ENCODE assay signal across 8 cellular contexts in genomic region chr1:44808938-44809917, GRCh38. TPM values are rescaled to one million over a fixed set of nuclear protein-coding genes. Genes with fewer than 3 reads are reported as not detected.
DNase-seq lines count a peak whose midpoint lies in the region; ATAC-seq and TF ChIP-seq lines count a peak whose summit lies in the region.

No MANE protein-coding gene starts in this region.

- no TSS peak for BruUV-seq in OCI-LY7 (replicated peaks; lab: Mats Ljungman, UMichigan)

- H4K20me1 ChIP-seq in OCI-LY7 (ENCODE audit: insufficient read depth, low read length): no peaks in the 10 kb centered on the region

- H3K27ac ChIP-seq in OCI-LY7 (ENCODE audit: low read depth, low read length, poor library complexity, severe bottlenecking): peak overlapping the region; percentile 74

- H3K36me3 ChIP-seq in OCI-LY7 (ENCODE audit: insufficient read depth, low read length): peaks cover 9% of the 10 kb centered on the region

- H3K79me2 ChIP-seq in OCI-LY7 (ENCODE audit: insufficient read depth, low read depth, low read length): no peaks in the 10 kb centered on the region

- peak overlapping the region; percentile 57 for H3K4me2 ChIP-seq in OCI-LY7 (ENCODE audit: low read length)

- no peaks in the 10 kb centered on the region for H3K9me2 ChIP-seq in OCI-LY7 (ENCODE audit: insufficient read depth, low read length)

- intact Hi-C loops in OCI-LY7 (cut with micrococcal nuclease; ENCODE audit: unreplicated experiment) (no loop called here), sciatic nerve (cut with DNase I) (no loop called here)

- peak overlapping the region; percentile 9 for H3K4me3 ChIP-seq in OCI-LY7 (ENCODE audit: low read depth, low read length, poor library complexity, severe bottlenecking)

- no peaks in the 10 kb centered on the region for H3K9me3 ChIP-seq in OCI-LY7 (ENCODE audit: low read length)

- POLR2A ChIA-PET in OCI-LY7 (lab: Charles Lee): interaction anchor here (0.5 to 4.2 kb wide), 18 partner anchors 9 to 774 kb away, joined by 3 to 54 read pairs (median 4); partner anchors contain the start of genes NASP, PLK3, RNU5D-1 and RPS8

- peak; percentile 35 for DNase-seq in GDM1 (lab: John Stamatoyannopoulos, UW)
- DNase-seq in OCI-LY7 (ENCODE audit: low spot score): peak; percentile 82
- DNase-seq in activated T-helper 9 cell treated with anti-CD3 and anti-CD28 coated beads, Interleukin-2, amount 50 U/mL, for 16 hours (ENCODE audit: low read depth): peak; percentile 78
- peak; percentile 31 for DNase-seq in glomerular visceral epithelial cell (ENCODE audit: extremely low spot score)
- peak; percentile 74 for DNase-seq in sciatic nerve (ENCODE audit: low spot score)
- DNase-seq in NCI-H2227 treated with DMSO at 0.1 percent for 48 hours (lab: John Stamatoyannopoulos, UW): no peak
- no peak for DNase-seq in NCI-H2107 (lab: John Stamatoyannopoulos, UW)

- peak; percentile 41 for ATAC-seq in HG02623 (IDR thresholded peaks at IDR 0.05; ENCODE audit: unreplicated experiment)
- ATAC-seq in sciatic nerve: no peak

- peak overlapping the region; percentile 70; the same call in 1 of the 2 replicates for H2AFZ ChIP-seq in OCI-LY7 (ENCODE audit: low read length)

- TF ChIP-seq CTCF in OCI-LY7 (conservative IDR thresholded peaks at IDR 0.05; ENCODE audit: low read length): no peak

- H3K4me1 ChIP-seq in OCI-LY7 (ENCODE audit: insufficient read depth, low read length, poor library complexity, severe bottlenecking): peaks cover 42% of the 10 kb centered on the region

- CTCF ChIA-PET in OCI-LY7 (lab: Charles Lee; ENCODE audit: unreplicated experiment): interaction anchor here (0.6 to 1.4 kb wide), 7 partner anchors 9 to 492 kb away, joined by 3 to 15 read pairs (median 6); partner anchors contain the start of genes PLK3 and RNU5D-1

RNA-seq across cellular contexts. Expression of gene BTBD19, which starts 0.9 kb away (rescaled TPM):
- 0.21 and 0.44 TPM in 2 replicates for total RNA-seq in OCI-LY7 (2014; rRNA removed; shearing (Covaris generic))
- total RNA-seq in OCI-LY7 (2022) (2.0 and 2.7 TPM in 2 replicates), sciatic nerve (35.0 TPM)

RNA-seq across cellular contexts. Expression of gene DYNLT4, which starts 2.1 kb away (rescaled TPM):
- 1.5 TPM in 1 of 2 replicates, not detected in the other for total RNA-seq in OCI-LY7 (2014; rRNA removed; shearing (Covaris generic))
- not detected in 2 replicates for total RNA-seq in OCI-LY7 (2022)
- 0.49 TPM for total RNA-seq in sciatic nerve

RNA-seq across cellular contexts. Expression of gene PLK3, which starts 9.1 kb away (rescaled TPM):
- 8.3 and 10.1 TPM in 2 replicates for total RNA-seq in OCI-LY7 (2014; rRNA removed; shearing (Covaris generic))
- total RNA-seq in OCI-LY7 (2022) (8.8 and 10.8 TPM in 2 replicates), sciatic nerve (26.1 TPM)

RNA-seq across cellular contexts. Expression of gene BEST4, which starts 21.3 kb away (rescaled TPM):
- total RNA-seq in OCI-LY7 (2014; rRNA removed; shearing (Covaris generic)): 0.44 and 0.93 TPM in 2 replicates
- total RNA-seq in OCI-LY7 (2022) (3.1 and 3.3 TPM in 2 replicates), sciatic nerve (0.36 TPM)

RNA-seq across cellular contexts. Expression of gene PTCH2, which starts 33.8 kb away (rescaled TPM):
- 0.39 and 0.60 TPM in 2 replicates for total RNA-seq in OCI-LY7 (2014; rRNA removed; shearing (Covaris generic))
- total RNA-seq in OCI-LY7 (2022): 0.68 and 1.0 TPM in 2 replicates
- 31.2 TPM for total RNA-seq in sciatic nerve

Comparison
In these comparisons a context has a peak if more than half of its experiments do, and no peak if none do; other contexts are left out.
1. DNase-seq: peak in GDM1 (single experiment), OCI-LY7 (single experiment), activated T-helper 9 cell treated with anti-CD3 and anti-CD28 coated beads, Interleukin-2, amount 50 U/mL, for 16 hours (single experiment), glomerular visceral epithelial cell (single experiment) and sciatic nerve (single experiment); none in NCI-H2227 treated with DMSO at 0.1 percent for 48 hours (single experiment) and NCI-H2107 (single experiment).